ENCODE assay signal across 1 cellular context in the genomic region with DNA sequence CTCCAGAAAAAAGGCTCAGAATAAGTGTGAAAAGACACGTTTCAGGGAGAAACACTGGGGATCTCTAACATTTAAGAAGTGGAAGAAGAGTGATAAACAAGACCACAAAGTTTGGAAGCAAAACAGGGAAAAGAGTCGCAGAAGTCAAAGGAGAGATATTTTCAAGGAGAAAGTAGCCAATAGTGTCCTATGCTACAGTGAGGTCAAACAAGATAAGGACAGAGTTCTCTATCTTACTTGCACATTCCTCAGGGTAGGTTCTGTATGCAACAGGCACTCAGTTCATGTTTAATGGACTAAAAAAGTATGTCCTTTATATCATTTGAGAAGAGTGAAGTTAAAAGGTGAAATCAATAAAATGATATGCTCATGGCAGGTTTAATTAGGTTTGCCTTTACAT.
TF ChIP-seq lines count a peak whose summit lies in the region.

No MANE protein-coding gene starts in this region.

TF ChIP-seq in K562, 482 proteins besides CTCF, POLR2A, EP300 and RAD21 (continued from another document and continues in another):
- TF ChIP-seq, protein P1, sequence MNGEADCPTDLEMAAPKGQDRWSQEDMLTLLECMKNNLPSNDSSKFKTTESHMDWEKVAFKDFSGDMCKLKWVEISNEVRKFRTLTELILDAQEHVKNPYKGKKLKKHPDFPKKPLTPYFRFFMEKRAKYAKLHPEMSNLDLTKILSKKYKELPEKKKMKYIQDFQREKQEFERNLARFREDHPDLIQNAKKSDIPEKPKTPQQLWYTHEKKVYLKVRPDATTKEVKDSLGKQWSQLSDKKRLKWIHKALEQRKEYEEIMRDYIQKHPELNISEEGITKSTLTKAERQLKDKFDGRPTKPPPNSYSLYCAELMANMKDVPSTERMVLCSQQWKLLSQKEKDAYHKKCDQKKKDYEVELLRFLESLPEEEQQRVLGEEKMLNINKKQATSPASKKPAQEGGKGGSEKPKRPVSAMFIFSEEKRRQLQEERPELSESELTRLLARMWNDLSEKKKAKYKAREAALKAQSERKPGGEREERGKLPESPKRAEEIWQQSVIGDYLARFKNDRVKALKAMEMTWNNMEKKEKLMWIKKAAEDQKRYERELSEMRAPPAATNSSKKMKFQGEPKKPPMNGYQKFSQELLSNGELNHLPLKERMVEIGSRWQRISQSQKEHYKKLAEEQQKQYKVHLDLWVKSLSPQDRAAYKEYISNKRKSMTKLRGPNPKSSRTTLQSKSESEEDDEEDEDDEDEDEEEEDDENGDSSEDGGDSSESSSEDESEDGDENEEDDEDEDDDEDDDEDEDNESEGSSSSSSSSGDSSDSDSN (IDR thresholded peaks at IDR 0.05; ENCODE audit: borderline replicate concordance in 1 of 2, low read depth in 2 of 2, low read length in 2 of 2): no peak
- TF ChIP-seq, protein P2, sequence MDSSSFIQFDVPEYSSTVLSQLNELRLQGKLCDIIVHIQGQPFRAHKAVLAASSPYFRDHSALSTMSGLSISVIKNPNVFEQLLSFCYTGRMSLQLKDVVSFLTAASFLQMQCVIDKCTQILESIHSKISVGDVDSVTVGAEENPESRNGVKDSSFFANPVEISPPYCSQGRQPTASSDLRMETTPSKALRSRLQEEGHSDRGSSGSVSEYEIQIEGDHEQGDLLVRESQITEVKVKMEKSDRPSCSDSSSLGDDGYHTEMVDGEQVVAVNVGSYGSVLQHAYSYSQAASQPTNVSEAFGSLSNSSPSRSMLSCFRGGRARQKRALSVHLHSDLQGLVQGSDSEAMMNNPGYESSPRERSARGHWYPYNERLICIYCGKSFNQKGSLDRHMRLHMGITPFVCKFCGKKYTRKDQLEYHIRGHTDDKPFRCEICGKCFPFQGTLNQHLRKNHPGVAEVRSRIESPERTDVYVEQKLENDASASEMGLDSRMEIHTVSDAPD (CRISPR knock-in tag; IDR thresholded peaks at IDR 0.05): no peak
- TF ChIP-seq RBFOX2 (IDR thresholded peaks at IDR 0.05; ENCODE audit: low read depth, low read length) (no peak), EP400 (IDR thresholded peaks at IDR 0.05) (peak; percentile 47; the same call in 1 of the 2 replicates), NCOR1 (IDR thresholded peaks at IDR 0.05) (peak; percentile 72), SMARCB1 (IDR thresholded peaks at IDR 0.05; ENCODE audit: insufficient read length, low read depth) (peak; percentile 94), BHLHE40 (IDR thresholded peaks at IDR 0.05; ENCODE audit: low read length) (no peak), STAT5A (IDR thresholded peaks at IDR 0.05; ENCODE audit: borderline replicate concordance, low read length) (peak; percentile 19; the same call in 1 of the 2 replicates), ZNF23 (CRISPR knock-in tag; IDR thresholded peaks at IDR 0.05) (no peak), DIDO1 (tag; IDR thresholded peaks at IDR 0.05; ENCODE audit: low read depth) (no peak), FOXK1 (CRISPR knock-in tag; IDR thresholded peaks at IDR 0.05; ENCODE audit: borderline replicate concordance) (no peak), NR2C1 (IDR thresholded peaks at IDR 0.05) (peak; percentile 71; the same call in 1 of the 2 replicates), NR2C1 (tag; IDR thresholded peaks at IDR 0.05) (peak; percentile 65), JUNB (CRISPR knock-in tag; conservative IDR thresholded peaks at IDR 0.05) (no peak), MTA2 (IDR thresholded peaks at IDR 0.05; ENCODE audit: low read depth) (peak; percentile 76), FOXJ2 (tag; IDR thresholded peaks at IDR 0.05) (no peak), CBFA2T3 (IDR thresholded peaks at IDR 0.05) (peak; percentile 86), GABPA (tag; conservative IDR thresholded peaks at IDR 0.05; ENCODE audit: low read depth) (0 out of 2 replicates have a peak, but pooled peaks have one; percentile 17), RB1 (IDR thresholded peaks at IDR 0.05; ENCODE audit: low read depth) (no peak), PCBP1 (IDR thresholded peaks at IDR 0.05; ENCODE audit: low read depth, low read length, poor library complexity, severe bottlenecking) (no peak), KDM5B (IDR thresholded peaks at IDR 0.05; ENCODE audit: insufficient replicate concordance, low read depth, low read length) (no peak)
- TF ChIP-seq, protein P3, sequence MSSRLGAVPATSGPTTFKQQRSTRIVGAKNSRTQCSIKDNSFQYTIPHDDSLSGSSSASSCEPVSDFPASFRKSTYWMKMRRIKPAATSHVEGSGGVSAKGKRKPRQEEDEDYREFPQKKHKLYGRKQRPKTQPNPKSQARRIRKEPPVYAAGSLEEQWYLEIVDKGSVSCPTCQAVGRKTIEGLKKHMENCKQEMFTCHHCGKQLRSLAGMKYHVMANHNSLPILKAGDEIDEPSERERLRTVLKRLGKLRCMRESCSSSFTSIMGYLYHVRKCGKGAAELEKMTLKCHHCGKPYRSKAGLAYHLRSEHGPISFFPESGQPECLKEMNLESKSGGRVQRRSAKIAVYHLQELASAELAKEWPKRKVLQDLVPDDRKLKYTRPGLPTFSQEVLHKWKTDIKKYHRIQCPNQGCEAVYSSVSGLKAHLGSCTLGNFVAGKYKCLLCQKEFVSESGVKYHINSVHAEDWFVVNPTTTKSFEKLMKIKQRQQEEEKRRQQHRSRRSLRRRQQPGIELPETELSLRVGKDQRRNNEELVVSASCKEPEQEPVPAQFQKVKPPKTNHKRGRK (tag; IDR thresholded peaks at IDR 0.05): peak; percentile 33; the same call in 1 of the 2 replicates
- TF ChIP-seq, protein P4, sequence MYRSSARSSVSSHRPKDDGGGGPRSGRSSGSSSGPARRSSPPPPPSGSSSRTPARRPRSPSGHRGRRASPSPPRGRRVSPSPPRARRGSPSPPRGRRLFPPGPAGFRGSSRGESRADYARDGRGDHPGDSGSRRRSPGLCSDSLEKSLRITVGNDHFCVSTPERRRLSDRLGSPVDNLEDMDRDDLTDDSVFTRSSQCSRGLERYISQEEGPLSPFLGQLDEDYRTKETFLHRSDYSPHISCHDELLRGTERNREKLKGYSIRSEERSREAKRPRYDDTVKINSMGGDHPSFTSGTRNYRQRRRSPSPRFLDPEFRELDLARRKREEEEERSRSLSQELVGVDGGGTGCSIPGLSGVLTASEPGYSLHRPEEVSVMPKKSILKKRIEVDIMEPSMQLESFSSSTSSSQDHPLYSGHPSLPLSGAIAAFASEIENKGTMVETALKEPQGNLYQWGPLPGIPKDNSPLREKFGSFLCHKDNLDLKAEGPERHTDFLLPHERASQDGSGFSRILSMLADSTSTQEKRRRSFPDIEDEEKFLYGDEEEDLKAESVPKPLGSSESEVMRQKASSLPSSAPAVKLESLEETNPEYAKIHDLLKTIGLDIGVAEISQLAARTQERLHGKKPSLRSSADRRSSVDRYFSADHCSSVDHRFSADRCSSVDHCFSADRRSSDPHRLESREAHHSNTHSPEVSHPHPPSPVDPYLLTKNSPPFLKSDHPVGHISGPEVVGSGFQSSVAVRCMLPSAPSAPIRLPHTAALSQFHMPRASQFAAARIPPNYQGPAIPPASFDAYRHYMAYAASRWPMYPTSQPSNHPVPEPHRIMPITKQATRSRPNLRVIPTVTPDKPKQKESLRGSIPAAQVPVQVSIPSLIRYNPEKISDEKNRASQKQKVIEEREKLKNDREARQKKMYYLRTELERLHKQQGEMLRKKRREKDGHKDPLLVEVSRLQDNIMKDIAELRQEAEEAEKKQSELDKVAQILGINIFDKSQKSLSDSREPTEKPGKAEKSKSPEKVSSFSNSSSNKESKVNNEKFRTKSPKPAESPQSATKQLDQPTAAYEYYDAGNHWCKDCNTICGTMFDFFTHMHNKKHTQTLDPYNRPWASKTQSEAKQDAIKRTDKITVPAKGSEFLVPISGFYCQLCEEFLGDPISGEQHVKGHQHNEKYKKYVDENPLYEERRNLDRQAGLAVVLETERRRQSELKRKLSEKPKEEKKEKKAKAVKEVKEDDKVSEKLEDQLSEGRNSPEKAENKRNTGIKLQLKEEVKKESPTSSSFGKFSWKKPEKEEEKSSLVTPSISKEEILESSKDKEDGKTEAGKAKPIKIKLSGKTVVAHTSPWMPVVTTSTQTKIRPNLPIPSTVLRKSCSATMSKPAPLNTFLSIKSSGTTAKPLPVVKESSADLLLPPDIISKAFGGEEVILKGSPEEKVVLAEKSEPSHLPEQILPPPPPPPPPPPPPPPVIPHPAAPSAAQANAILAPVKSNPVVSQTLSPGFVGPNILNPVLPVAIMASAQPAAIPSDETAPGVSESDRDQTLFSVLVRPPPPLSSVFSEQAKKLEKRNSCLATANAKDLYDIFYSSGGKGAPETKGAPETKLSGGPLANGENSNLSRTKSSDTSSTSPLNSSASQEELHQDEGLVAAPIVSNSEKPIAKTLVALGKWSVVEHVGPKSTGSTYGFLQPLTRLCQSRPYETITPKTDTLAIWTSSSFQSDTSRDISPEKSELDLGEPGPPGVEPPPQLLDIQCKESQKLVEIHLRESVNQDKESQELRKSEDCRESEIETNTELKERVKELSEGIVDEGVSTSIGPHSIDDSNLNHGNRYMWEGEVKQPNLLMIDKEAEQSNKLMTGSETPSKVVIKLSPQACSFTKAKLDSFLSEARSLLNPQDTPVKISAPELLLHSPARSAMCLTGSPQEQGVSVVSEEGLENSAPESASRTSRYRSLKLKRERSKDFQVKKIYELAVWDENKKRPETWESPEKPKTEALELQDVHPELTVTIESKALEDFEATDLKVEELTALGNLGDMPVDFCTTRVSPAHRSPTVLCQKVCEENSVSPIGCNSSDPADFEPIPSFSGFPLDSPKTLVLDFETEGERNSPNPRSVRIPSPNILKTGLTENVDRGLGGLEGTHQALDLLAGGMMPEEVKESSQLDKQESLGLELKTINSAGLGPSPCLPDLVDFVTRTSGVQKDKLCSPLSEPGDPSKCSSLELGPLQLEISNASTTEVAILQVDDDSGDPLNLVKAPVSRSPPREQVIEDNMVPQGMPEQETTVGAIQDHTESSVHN (IDR thresholded peaks at IDR 0.05; ENCODE audit: borderline replicate concordance in 1 of 2, low read depth in 1 of 2): no peak
- TF ChIP-seq, protein P5, sequence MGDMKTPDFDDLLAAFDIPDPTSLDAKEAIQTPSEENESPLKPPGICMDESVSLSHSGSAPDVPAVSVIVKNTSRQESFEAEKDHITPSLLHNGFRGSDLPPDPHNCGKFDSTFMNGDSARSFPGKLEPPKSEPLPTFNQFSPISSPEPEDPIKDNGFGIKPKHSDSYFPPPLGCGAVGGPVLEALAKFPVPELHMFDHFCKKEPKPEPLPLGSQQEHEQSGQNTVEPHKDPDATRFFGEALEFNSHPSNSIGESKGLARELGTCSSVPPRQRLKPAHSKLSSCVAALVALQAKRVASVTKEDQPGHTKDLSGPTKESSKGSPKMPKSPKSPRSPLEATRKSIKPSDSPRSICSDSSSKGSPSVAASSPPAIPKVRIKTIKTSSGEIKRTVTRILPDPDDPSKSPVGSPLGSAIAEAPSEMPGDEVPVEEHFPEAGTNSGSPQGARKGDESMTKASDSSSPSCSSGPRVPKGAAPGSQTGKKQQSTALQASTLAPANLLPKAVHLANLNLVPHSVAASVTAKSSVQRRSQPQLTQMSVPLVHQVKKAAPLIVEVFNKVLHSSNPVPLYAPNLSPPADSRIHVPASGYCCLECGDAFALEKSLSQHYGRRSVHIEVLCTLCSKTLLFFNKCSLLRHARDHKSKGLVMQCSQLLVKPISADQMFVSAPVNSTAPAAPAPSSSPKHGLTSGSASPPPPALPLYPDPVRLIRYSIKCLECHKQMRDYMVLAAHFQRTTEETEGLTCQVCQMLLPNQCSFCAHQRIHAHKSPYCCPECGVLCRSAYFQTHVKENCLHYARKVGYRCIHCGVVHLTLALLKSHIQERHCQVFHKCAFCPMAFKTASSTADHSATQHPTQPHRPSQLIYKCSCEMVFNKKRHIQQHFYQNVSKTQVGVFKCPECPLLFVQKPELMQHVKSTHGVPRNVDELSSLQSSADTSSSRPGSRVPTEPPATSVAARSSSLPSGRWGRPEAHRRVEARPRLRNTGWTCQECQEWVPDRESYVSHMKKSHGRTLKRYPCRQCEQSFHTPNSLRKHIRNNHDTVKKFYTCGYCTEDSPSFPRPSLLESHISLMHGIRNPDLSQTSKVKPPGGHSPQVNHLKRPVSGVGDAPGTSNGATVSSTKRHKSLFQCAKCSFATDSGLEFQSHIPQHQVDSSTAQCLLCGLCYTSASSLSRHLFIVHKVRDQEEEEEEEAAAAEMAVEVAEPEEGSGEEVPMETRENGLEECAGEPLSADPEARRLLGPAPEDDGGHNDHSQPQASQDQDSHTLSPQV (IDR thresholded peaks at IDR 0.05): peak; percentile 34; the same call in 1 of the 2 replicates
- TF ChIP-seq, protein P6, sequence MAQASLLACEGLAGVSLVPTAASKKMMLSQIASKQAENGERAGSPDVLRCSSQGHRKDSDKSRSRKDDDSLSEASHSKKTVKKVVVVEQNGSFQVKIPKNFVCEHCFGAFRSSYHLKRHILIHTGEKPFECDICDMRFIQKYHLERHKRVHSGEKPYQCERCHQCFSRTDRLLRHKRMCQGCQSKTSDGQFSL (CRISPR knock-in tag; IDR thresholded peaks at IDR 0.05): no peak
- TF ChIP-seq, protein P6 (tag; IDR thresholded peaks at IDR 0.05): no peak
- TF ChIP-seq, protein P7, sequence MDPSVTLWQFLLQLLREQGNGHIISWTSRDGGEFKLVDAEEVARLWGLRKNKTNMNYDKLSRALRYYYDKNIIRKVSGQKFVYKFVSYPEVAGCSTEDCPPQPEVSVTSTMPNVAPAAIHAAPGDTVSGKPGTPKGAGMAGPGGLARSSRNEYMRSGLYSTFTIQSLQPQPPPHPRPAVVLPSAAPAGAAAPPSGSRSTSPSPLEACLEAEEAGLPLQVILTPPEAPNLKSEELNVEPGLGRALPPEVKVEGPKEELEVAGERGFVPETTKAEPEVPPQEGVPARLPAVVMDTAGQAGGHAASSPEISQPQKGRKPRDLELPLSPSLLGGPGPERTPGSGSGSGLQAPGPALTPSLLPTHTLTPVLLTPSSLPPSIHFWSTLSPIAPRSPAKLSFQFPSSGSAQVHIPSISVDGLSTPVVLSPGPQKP (CRISPR knock-in tag; IDR thresholded peaks at IDR 0.05): no peak
- TF ChIP-seq, protein P8, sequence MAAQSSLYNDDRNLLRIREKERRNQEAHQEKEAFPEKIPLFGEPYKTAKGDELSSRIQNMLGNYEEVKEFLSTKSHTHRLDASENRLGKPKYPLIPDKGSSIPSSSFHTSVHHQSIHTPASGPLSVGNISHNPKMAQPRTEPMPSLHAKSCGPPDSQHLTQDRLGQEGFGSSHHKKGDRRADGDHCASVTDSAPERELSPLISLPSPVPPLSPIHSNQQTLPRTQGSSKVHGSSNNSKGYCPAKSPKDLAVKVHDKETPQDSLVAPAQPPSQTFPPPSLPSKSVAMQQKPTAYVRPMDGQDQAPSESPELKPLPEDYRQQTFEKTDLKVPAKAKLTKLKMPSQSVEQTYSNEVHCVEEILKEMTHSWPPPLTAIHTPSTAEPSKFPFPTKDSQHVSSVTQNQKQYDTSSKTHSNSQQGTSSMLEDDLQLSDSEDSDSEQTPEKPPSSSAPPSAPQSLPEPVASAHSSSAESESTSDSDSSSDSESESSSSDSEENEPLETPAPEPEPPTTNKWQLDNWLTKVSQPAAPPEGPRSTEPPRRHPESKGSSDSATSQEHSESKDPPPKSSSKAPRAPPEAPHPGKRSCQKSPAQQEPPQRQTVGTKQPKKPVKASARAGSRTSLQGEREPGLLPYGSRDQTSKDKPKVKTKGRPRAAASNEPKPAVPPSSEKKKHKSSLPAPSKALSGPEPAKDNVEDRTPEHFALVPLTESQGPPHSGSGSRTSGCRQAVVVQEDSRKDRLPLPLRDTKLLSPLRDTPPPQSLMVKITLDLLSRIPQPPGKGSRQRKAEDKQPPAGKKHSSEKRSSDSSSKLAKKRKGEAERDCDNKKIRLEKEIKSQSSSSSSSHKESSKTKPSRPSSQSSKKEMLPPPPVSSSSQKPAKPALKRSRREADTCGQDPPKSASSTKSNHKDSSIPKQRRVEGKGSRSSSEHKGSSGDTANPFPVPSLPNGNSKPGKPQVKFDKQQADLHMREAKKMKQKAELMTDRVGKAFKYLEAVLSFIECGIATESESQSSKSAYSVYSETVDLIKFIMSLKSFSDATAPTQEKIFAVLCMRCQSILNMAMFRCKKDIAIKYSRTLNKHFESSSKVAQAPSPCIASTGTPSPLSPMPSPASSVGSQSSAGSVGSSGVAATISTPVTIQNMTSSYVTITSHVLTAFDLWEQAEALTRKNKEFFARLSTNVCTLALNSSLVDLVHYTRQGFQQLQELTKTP (IDR thresholded peaks at IDR 0.05; ENCODE audit: low read depth in 1 of 2, partially characterized antibody in 2 of 2): peak in 1 of 2 experiments; percentile 60
